ENCODE assay signal across 8 cellular contexts in the genomic region with DNA sequence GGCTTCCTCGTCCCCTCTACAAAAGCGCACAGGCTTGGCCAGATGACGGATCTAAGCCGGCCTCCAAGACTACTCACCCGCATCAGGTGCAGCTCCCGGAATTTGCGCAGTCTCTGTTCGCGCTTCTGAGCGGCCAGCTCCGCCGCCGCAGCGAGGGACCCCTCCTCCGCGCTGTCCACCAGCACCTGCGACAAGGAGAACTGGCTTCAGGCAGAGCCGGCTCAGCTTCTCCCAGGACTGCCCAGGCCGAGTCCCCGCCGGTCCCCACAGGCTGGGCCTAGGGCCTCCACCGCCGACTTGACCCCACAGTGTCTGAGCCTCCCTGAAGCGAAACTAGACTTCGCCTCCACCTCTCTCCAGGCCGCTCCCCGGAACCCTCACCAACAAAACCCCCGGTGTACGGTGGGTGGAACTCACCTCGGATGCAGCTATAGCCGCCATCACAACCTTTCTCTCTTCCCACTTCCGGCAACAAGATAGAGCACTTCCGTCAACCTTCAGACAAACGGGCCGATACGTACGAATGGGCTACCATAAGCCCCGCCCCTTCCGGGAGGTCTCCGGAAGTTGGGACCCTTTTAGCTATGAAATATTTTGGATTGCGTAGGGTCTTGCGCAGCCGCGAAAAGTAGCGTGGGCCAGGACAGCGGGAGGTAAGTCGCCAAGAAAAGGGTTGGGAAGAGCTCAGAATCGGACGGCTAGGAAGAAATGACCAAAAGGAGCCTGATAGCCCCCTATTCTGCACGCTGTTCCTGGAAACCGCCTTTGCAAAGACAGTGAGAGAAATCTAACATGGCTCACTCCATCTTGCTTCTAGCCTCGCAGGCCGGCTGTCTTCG. TPM values are rescaled to one million over a fixed set of nuclear protein-coding genes. Genes with fewer than 3 reads are reported as not detected.
DNase-seq lines count a peak whose midpoint lies in the region; ATAC-seq, FAIRE-seq and TF ChIP-seq lines count a peak whose summit lies in the region.

A gene (minus strand): TSS at position 476 of the 839 bp plus-strand sequence. CDS start 35 bp downstream, at position 441.

- H3K27ac ChIP-seq in left ventricle myocardium inferior (replicated peaks): peak within 1 kb of the TSS; percentile 97

- no peak within 1 kb of the TSS for H3K27ac Mint-ChIP-seq in progenitor cell of endocrine pancreas

- peak; percentile 71 for ATAC-seq in HG02870 (IDR thresholded peaks at IDR 0.05; ENCODE audit: unreplicated experiment)

- peaks cover 19% of the 10 kb centered on the region for H3K36me3 Mint-ChIP-seq in progenitor cell of endocrine pancreas (ENCODE audit: insufficient read depth)

- TF ChIP-seq POLR2A in GM12891 (IDR thresholded peaks at IDR 0.05; ENCODE audit: low read depth, low read length): peak; percentile 90

- DNase-seq in GM12891 (ENCODE audit: insufficient read length, low spot score) (peak; percentile 89), NCI-H146 treated with DMSO at 0.1 percent for 48 hours (lab: John Stamatoyannopoulos, UW; ENCODE audit: unreplicated experiment) (peak; percentile 67), T-helper 1 cell (peak; percentile 73 to 93 (median 80)), amniotic stem cell (lab: John Stamatoyannopoulos, UW) (peak; percentile 80), left ventricle myocardium inferior (peak; percentile 91), progenitor cell of endocrine pancreas (ENCODE audit: low spot score, unreplicated experiment) (peak; percentile 70), ureter (ENCODE audit: low spot score) (peak; percentile 94)

- no peaks in the 10 kb centered on the region for H3K27me3 ChIP-seq in left ventricle myocardium inferior (ENCODE audit: low read depth)

- no peaks in the 10 kb centered on the region for H3K9me3 ChIP-seq in left ventricle myocardium inferior (replicated peaks)

- peaks cover 8% of the 10 kb centered on the region for H3K4me1 Mint-ChIP-seq in progenitor cell of endocrine pancreas (ENCODE audit: low read depth)

- peak within 1 kb of the TSS; percentile 90 for H3K4me3 ChIP-seq in left ventricle myocardium inferior

- H3K4me3 Mint-ChIP-seq in progenitor cell of endocrine pancreas (ENCODE audit: low read depth): no peak within 1 kb of the TSS

- no peaks in the 10 kb centered on the region for H3K27me3 Mint-ChIP-seq in progenitor cell of endocrine pancreas

- TF ChIP-seq CTCF in left ventricle myocardium inferior (IDR thresholded peaks at IDR 0.05; ENCODE audit: borderline replicate concordance) (no peak), progenitor cell of endocrine pancreas (IDR thresholded peaks at IDR 0.05; ENCODE audit: unreplicated experiment) (no peak)

- H3K36me3 ChIP-seq in left ventricle myocardium inferior: peaks cover 39% of the 10 kb centered on the region

- FAIRE-seq in GM12891 (lab: Jason Lieb, UNC): no peak

- intact Hi-C loops in left ventricle myocardium inferior (cut with micrococcal nuclease): no loop called here

- H3K9me3 Mint-ChIP-seq in progenitor cell of endocrine pancreas (ENCODE audit: low read depth): no peaks in the 10 kb centered on the region

- H3K4me1 ChIP-seq in left ventricle myocardium inferior: peaks cover 68% of the 10 kb centered on the region

TF ChIP-seq in GM12891, 5 proteins besides CTCF, POLR2A, EP300 and RAD21:
- TF ChIP-seq SPI1 (IDR thresholded peaks at IDR 0.05; ENCODE audit: low read depth, low read length) (peak; percentile 60), POU2F2 (IDR thresholded peaks at IDR 0.05; ENCODE audit: low read depth, low read length) (peak; percentile 38; the same call in 1 of the 2 replicates), PAX5 (IDR thresholded peaks at IDR 0.05; ENCODE audit: insufficient read depth, low read length, severe bottlenecking) (no peak), TAF1 (IDR thresholded peaks at IDR 0.05; ENCODE audit: low read depth, low read length) (peak; percentile 90), POLR2AphosphoS5 (IDR thresholded peaks at IDR 0.05; ENCODE audit: low read depth, low read length) (peak; percentile 86)

RNA-seq across cellular contexts. Expression of the gene that starts here (rescaled TPM):
- 62.6 TPM for polyA plus RNA-seq in GM12891 (2012; ENCODE audit: low read depth, missing spikeins)
- total RNA-seq in left ventricle myocardium inferior (35.1 TPM), progenitor cell of endocrine pancreas (40.3 and 43.5 TPM in 2 replicates), ureter (39.9 TPM)

Comparison
In these comparisons a context has a peak if more than half of its experiments do, and no peak if none do; other contexts are left out.
1. Peak in every context shown above with its lines: DNase-seq, ATAC-seq, H3K4me3 ChIP-seq and H3K27ac ChIP-seq.